ENCODE assay signal across 17 cellular contexts in genomic region chr3:126514161-126514560, GRCh38. TPM values are rescaled to one million over a fixed set of nuclear protein-coding genes. Genes with fewer than 3 reads are reported as not detected.
DNase-seq lines count a peak whose midpoint lies in the region; ATAC-seq and TF ChIP-seq lines count a peak whose summit lies in the region.
"Had no signal": no experiment of that assay in that cellular context is flagged by ENCODE, and none has a peak within 500 bp of the region (broad histone marks: within the 10 kb centered on the region; RNA-seq: fewer than 3 reads in every experiment).

No MANE protein-coding gene starts in this region.

- no peak overlapping the region for H3K27ac Mint-ChIP-seq in chondrocyte (ENCODE audit: unreplicated experiment)
- H3K27ac Mint-ChIP-seq: CD4-positive, alpha-beta T cell; HFFc6 had no signal

- no peaks in the 10 kb centered on the region for H3K27me3 ChIP-seq in right atrium auricular region
- H3K27me3 ChIP-seq in osteoblast (ENCODE audit: insufficient read depth, low read length), result no peaks in the 10 kb centered on the region
- H3K27me3 ChIP-seq in aorta (ENCODE audit: control insufficient read depth in 1 of 2, insufficient read depth in 2 of 2, low read length in 1 of 2), result no peaks in the 10 kb centered on the region
- H3K27me3 ChIP-seq: BLaER1 treated with 17β-estradiol and CSF1 and Interleukin-3, amounts not matched to agents 10 nM and 100 nM had no signal

- H4K20me1 ChIP-seq in osteoblast (ENCODE audit: insufficient read depth, low read length), result no peaks in the 10 kb centered on the region

- no peak overlapping the region for H2AFZ ChIP-seq in osteoblast (ENCODE audit: low read length)

- no peaks in the 10 kb centered on the region for H3K79me2 ChIP-seq in osteoblast (ENCODE audit: insufficient read depth, low read length)

- H3K9me3 ChIP-seq in right atrium auricular region, result no peaks in the 10 kb centered on the region
- H3K9me3 ChIP-seq in osteoblast (ENCODE audit: low read depth, low read length), result no peaks in the 10 kb centered on the region
- H3K9me3 ChIP-seq in aorta (ENCODE audit: control insufficient read depth, low read length), result no peaks in the 10 kb centered on the region
- H3K9me3 ChIP-seq: BLaER1 treated with 17β-estradiol and CSF1 and Interleukin-3, amounts not matched to agents 10 nM and 100 nM had no signal

- TF ChIP-seq CTCF in right atrium auricular region (IDR thresholded peaks at IDR 0.05) (no peak), chondrocyte (IDR thresholded peaks at IDR 0.05) (no peak), osteoblast (IDR thresholded peaks at IDR 0.05; ENCODE audit: extremely low read depth, low read depth, low read length) (no peak)

- no peaks in the 10 kb centered on the region for H3K4me1 Mint-ChIP-seq in chondrocyte (ENCODE audit: low read depth)

- H3K4me3 Mint-ChIP-seq in chondrocyte (ENCODE audit: unreplicated experiment), result no peak overlapping the region
- H3K4me3 Mint-ChIP-seq: CD4-positive, alpha-beta T cell; HFFc6 had no signal

- no peaks in the 10 kb centered on the region for H3K36me3 ChIP-seq in right atrium auricular region
- H3K36me3 ChIP-seq in osteoblast (ENCODE audit: insufficient read depth, low read length), result no peaks in the 10 kb centered on the region
- H3K36me3 ChIP-seq in aorta (ENCODE audit: control insufficient read depth in 1 of 2, insufficient read depth in 2 of 2, low read length in 1 of 2), result no peaks in the 10 kb centered on the region
- H3K36me3 ChIP-seq: BLaER1 treated with 17β-estradiol and CSF1 and Interleukin-3, amounts not matched to agents 10 nM and 100 nM had no signal

- WGBS in aorta, 2 donors, result 91 to 92% methylated on average over 11 of the region's 11 CpGs

- H3K4me1 ChIP-seq in right atrium auricular region (peaks cover 0 to 7% of the 10 kb centered on the region in 2 donors), osteoblast (ENCODE audit: insufficient read depth, low read length) (no peaks in the 10 kb centered on the region), aorta (ENCODE audit: control insufficient read depth in 1 of 2, insufficient read depth in 2 of 2, low read length in 2 of 2) (no peaks in the 10 kb centered on the region)

- no peaks in the 10 kb centered on the region for H3K36me3 Mint-ChIP-seq in chondrocyte (ENCODE audit: low read depth)

- intact Hi-C loops in Right ventricle myocardium inferior (cut with DNase I), result no loop called here
- intact Hi-C loops in aorta (cut with DNase I), result no loop called here

- H3K4me2 ChIP-seq in osteoblast (ENCODE audit: insufficient read depth, low read length), result no peak overlapping the region
- H3K4me2 ChIP-seq: BLaER1 treated with 17β-estradiol and CSF1 and Interleukin-3, amounts not matched to agents 10 nM and 100 nM had no signal

- H3K9me3 Mint-ChIP-seq in chondrocyte (ENCODE audit: low read depth), result no peaks in the 10 kb centered on the region
- H3K9me3 Mint-ChIP-seq: CD4-positive, alpha-beta T cell; HFFc6 had no signal

- ATAC-seq in Right ventricle myocardium inferior, result no peak
- no peak for ATAC-seq in aorta (ENCODE audit: low FRiP score)
- ATAC-seq in GM18498 (IDR thresholded peaks at IDR 0.05; ENCODE audit: unreplicated experiment), result no peak

- H3K27ac ChIP-seq in right atrium auricular region (no peak overlapping the region), osteoblast (ENCODE audit: low read depth, low read length) (no peak overlapping the region), aorta (ENCODE audit: low read depth in 1 of 2, low read length in 2 of 2) (no peak overlapping the region)
- H3K27ac ChIP-seq: 22Rv1; BLaER1 treated with 17β-estradiol and CSF1 and Interleukin-3, amounts not matched to agents 10 nM and 100 nM had no signal

- DNase-seq in Right ventricle myocardium inferior (ENCODE audit: missing footprints) (peak; percentile 64), right atrium auricular region (ENCODE audit: low spot score) (no peak), chondrocyte (ENCODE audit: low spot score) (peak; percentile 54), osteoblast (ENCODE audit: insufficient read length, low spot score, missing footprints) (peak; percentile 17), aorta (peak; percentile 9 to 38), NCI-H748 treated with DMSO at 0.1 percent for 48 hours (lab: John Stamatoyannopoulos, UW) (no peak)
- no peak for DNase-seq in activated T-cell treated with anti-CD3 and anti-CD28 coated beads, Interleukin-2, amount 50 U/mL, for 48 hours
- DNase-seq: CD4-positive, alpha-beta T cell; DMS79; HCEC 1CT; HFFc6 had no signal

- H3K4me3 ChIP-seq in right atrium auricular region (no peak overlapping the region), osteoblast (ENCODE audit: insufficient read depth, low read length) (no peak overlapping the region), aorta (ENCODE audit: low read length in 2 of 2) (no peak overlapping the region)
- H3K4me3 ChIP-seq: BLaER1 treated with 17β-estradiol and CSF1 and Interleukin-3, amounts not matched to agents 10 nM and 100 nM had no signal

- peaks cover 8% of the 10 kb centered on the region for H3K27me3 Mint-ChIP-seq in chondrocyte (ENCODE audit: low read depth)
- H3K27me3 Mint-ChIP-seq: CD4-positive, alpha-beta T cell had no signal

RNA-seq across cellular contexts. Expression of gene UROC1, which starts 3.4 kb away (rescaled TPM):
- not detected for total RNA-seq in Right ventricle myocardium inferior
- total RNA-seq in right atrium auricular region, result not detected
- 0.15 TPM in 1 of 3 replicates, not detected in the others for total RNA-seq in chondrocyte
- total RNA-seq in osteoblast, result not detected in 2 replicates
- total RNA-seq in aorta, result not detected
- not detected for polyA plus RNA-seq in aorta
- total RNA-seq: A673; CD4-positive, alpha-beta T cell; H4; HFFc6 had no signal

RNA-seq across cellular contexts. Expression of gene CHST13, which starts 9.8 kb away (rescaled TPM):
- total RNA-seq in Right ventricle myocardium inferior, result 0.60 TPM
- total RNA-seq in right atrium auricular region, result under 1 TPM in 1 of 2 donors, not detected in 1; 0.90 TPM
- not detected in 3 replicates for total RNA-seq in chondrocyte
- total RNA-seq in osteoblast, result under 0.01 TPM in 1 of 2 replicates, not detected in the other
- total RNA-seq in aorta, result under 1 TPM; 0.33 to 0.55 TPM
- not detected for polyA plus RNA-seq in aorta
- total RNA-seq: A673; CD4-positive, alpha-beta T cell; HFFc6; HT1080 had no signal

RNA-seq across cellular contexts. Expression of gene ZXDC, which starts 38.5 kb away (rescaled TPM):
- total RNA-seq in Right ventricle myocardium inferior (15.9 TPM), right atrium auricular region (10 to 100 TPM; 18.9 to 25.5 TPM), chondrocyte (26.3 to 29.7 TPM (median 26.6 TPM) in 3 replicates), osteoblast (26.8 and 27.1 TPM in 2 replicates), aorta (10 to 100 TPM; 35.7 to 37.5 TPM)
- 10 to 100 TPM in 1 of 2 donors, 1 to 10 TPM in 1; 4.4 to 15.9 TPM for polyA plus RNA-seq in aorta

RNA-seq across cellular contexts. Expression of gene C3orf22, which starts 44.6 kb away (rescaled TPM):
- total RNA-seq in Right ventricle myocardium inferior (not detected), right atrium auricular region (not detected), chondrocyte (not detected in 3 replicates), osteoblast (not detected in 2 replicates), aorta (not detected)
- not detected for polyA plus RNA-seq in aorta
- total RNA-seq: A673; CD4-positive, alpha-beta T cell; H4; HFFc6; HT1080 had no signal

Comparison
In these comparisons a context has a peak if more than half of its experiments do, and no peak if none do; other contexts are left out.
1. DNase-seq: peak in Right ventricle myocardium inferior (single experiment), chondrocyte (single experiment), osteoblast (single experiment) and aorta (2 of 2); none in right atrium auricular region (single experiment), NCI-H748 treated with DMSO at 0.1 percent for 48 hours (single experiment) and activated T-cell treated with anti-CD3 and anti-CD28 coated beads, Interleukin-2, amount 50 U/mL, for 48 hours (0 of 2).